ENCODE assay signal across 8 cellular contexts in the genomic region with DNA sequence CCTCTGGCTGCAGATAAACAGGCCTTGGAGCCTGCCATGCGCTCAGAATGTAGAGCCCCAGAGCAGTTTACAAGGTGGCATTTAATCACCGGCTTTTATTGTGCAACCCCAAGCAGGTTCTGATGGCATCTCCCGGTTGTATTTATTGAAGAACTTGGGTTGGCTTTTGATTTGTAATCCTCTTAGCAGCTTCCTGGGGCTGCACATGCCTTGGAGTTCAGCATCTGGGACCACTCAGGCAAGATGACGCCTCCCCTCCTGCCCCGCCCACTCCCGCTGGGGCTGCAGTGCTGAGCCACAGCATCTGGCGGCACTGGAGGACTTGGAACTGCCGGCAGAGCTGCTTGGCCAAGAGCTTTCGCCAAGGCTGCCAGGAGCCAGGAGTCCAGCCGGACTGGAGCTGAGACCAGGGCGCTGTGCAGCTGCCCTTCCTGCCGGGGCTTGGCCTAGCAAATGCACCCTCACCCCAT. TPM values are rescaled to one million over a fixed set of nuclear protein-coding genes. Genes with fewer than 3 reads are reported as not detected.
DNase-seq lines count a peak whose midpoint lies in the region; ATAC-seq and TF ChIP-seq lines count a peak whose summit lies in the region.

No MANE protein-coding gene starts in this region.

- H3K9me3 ChIP-seq in BLaER1 treated with 17β-estradiol and CSF1 and Interleukin-3, amounts not matched to agents 10 nM and 100 nM (replicated peaks in 1 of 11): no peaks in the 10 kb centered on the region

- peaks cover 0 to 16% (median 0%) of the 10 kb centered on the region in 11 experiments; a peak in 2 of 22 replicates for H3K36me3 ChIP-seq in BLaER1 treated with 17β-estradiol and CSF1 and Interleukin-3, amounts not matched to agents 10 nM and 100 nM

- H3K4me1 Mint-ChIP-seq in stimulated activated effector memory CD8-positive, alpha-beta T cell treated with anti-CD3 and anti-CD28 coated beads, Interleukin-12 subunit alpha, Interleukin-12 subunit beta, amount 100 ng/mL, for 72 hours: no peaks in the 10 kb centered on the region
- H3K4me1 Mint-ChIP-seq in endothelial cell (ENCODE audit: unreplicated experiment): peaks cover 5% of the 10 kb centered on the region

- H3K4me3 Mint-ChIP-seq in stimulated activated effector memory CD8-positive, alpha-beta T cell treated with anti-CD3 and anti-CD28 coated beads, Interleukin-12 subunit alpha, Interleukin-12 subunit beta, amount 100 ng/mL, for 72 hours: no peak overlapping the region
- no peak overlapping the region for H3K4me3 Mint-ChIP-seq in endothelial cell (ENCODE audit: unreplicated experiment)

- peak overlapping the region in 8 of 11 experiments; percentile 39 to 90 (median 82); a peak in 16 of 22 replicates for H3K9ac ChIP-seq in BLaER1 treated with 17β-estradiol and CSF1 and Interleukin-3, amounts not matched to agents 10 nM and 100 nM

- peak; percentile 96 for DNase-seq in NCI-H82 (lab: John Stamatoyannopoulos, UW)
- DNase-seq in fibroblast of the conjunctiva (ENCODE audit: low read depth): peak; percentile 89
- DNase-seq in nucleus accumbens (lab: John Stamatoyannopoulos, UW): peak in 52 of 56 donors; percentile 6 to 82 (median 53)
- no peak for DNase-seq in stimulated activated effector memory CD8-positive, alpha-beta T cell treated with anti-CD3 and anti-CD28 coated beads, Interleukin-12 subunit alpha, Interleukin-12 subunit beta, amount 100 ng/mL, for 72 hours (ENCODE audit: low spot score in 2 of 2)
- DNase-seq in endothelial cell (ENCODE audit: low spot score): no peak
- DNase-seq in GM10248 (ENCODE audit: extremely low spot score): no peak
- DNase-seq in KG1 (lab: John Stamatoyannopoulos, UW): no peak

- POLR2A ChIA-PET in GM10248 (lab: Yijun Ruan, JAX): no interaction called here

- TF ChIP-seq CTCF in endothelial cell (IDR thresholded peaks at IDR 0.05; ENCODE audit: unreplicated experiment) (no peak), GM10248 (IDR thresholded peaks at IDR 0.05; ENCODE audit: control extremely low read depth, extremely low read depth, low read depth, missing control alignments) (no peak)

- CTCF ChIA-PET in GM10248 (lab: Yijun Ruan, JAX): no interaction called here

- peaks cover 26% of the 10 kb centered on the region for H3K27me3 Mint-ChIP-seq in endothelial cell (ENCODE audit: unreplicated experiment)

- peak overlapping the region in 6 of 10 experiments; percentile 4 to 89 (median 32); a peak in 6 of 20 replicates for H3K4me3 ChIP-seq in BLaER1 treated with 17β-estradiol and CSF1 and Interleukin-3, amounts not matched to agents 10 nM and 100 nM

- H3K4me2 ChIP-seq in BLaER1 treated with 17β-estradiol and CSF1 and Interleukin-3, amounts not matched to agents 10 nM and 100 nM: peak overlapping the region; percentile 83 to 100 (median 99)

- H4K20me1 ChIP-seq in BLaER1 treated with 17β-estradiol and CSF1 and Interleukin-3, amounts not matched to agents 10 nM and 100 nM: peaks cover 0 to 98% (median 37%) of the 10 kb centered on the region in 11 experiments; a peak in 15 of 22 replicates

- H3K36me3 Mint-ChIP-seq in stimulated activated effector memory CD8-positive, alpha-beta T cell treated with anti-CD3 and anti-CD28 coated beads, Interleukin-12 subunit alpha, Interleukin-12 subunit beta, amount 100 ng/mL, for 72 hours: no peaks in the 10 kb centered on the region
- no peaks in the 10 kb centered on the region for H3K36me3 Mint-ChIP-seq in endothelial cell (ENCODE audit: low read depth, unreplicated experiment)

- peak overlapping the region in 8 of 11 experiments; percentile 3 to 82 (median 74); a peak in 14 of 22 replicates for H3K27ac ChIP-seq in BLaER1 treated with 17β-estradiol and CSF1 and Interleukin-3, amounts not matched to agents 10 nM and 100 nM

- H3K9me3 Mint-ChIP-seq in stimulated activated effector memory CD8-positive, alpha-beta T cell treated with anti-CD3 and anti-CD28 coated beads, Interleukin-12 subunit alpha, Interleukin-12 subunit beta, amount 100 ng/mL, for 72 hours: no peaks in the 10 kb centered on the region
- no peaks in the 10 kb centered on the region for H3K9me3 Mint-ChIP-seq in endothelial cell (ENCODE audit: unreplicated experiment)

- no peak overlapping the region for H3K27ac Mint-ChIP-seq in stimulated activated effector memory CD8-positive, alpha-beta T cell treated with anti-CD3 and anti-CD28 coated beads, Interleukin-12 subunit alpha, Interleukin-12 subunit beta, amount 100 ng/mL, for 72 hours
- H3K27ac Mint-ChIP-seq in endothelial cell (ENCODE audit: unreplicated experiment): no peak overlapping the region

- H3K27me3 ChIP-seq in BLaER1 treated with 17β-estradiol and CSF1 and Interleukin-3, amounts not matched to agents 10 nM and 100 nM: peaks cover 0 to 40% (median 0%) of the 10 kb centered on the region in 11 experiments; a peak in 9 of 22 replicates

- no peak for ATAC-seq in stimulated activated effector memory CD8-positive, alpha-beta T cell treated with anti-CD3 and anti-CD28 coated beads, Interleukin-12 subunit alpha, Interleukin-12 subunit beta, amount 100 ng/mL, for 72 hours

- H3K4me1 ChIP-seq in BLaER1 treated with 17β-estradiol and CSF1 and Interleukin-3, amounts not matched to agents 10 nM and 100 nM: peaks cover 78 to 100% (median 99%) of the 10 kb centered on the region in 10 experiments

RNA-seq across cellular contexts. Expression of gene HTRA3, which starts 5.3 kb away (rescaled TPM):
- 1.7 TPM for total RNA-seq in endothelial cell (ENCODE audit: unreplicated experiment)

Comparison
In these comparisons a context has a peak if more than half of its experiments do, and no peak if none do; other contexts are left out.
1. DNase-seq: peak in NCI-H82 (single experiment), fibroblast of the conjunctiva (single experiment) and nucleus accumbens (52 of 56); none in stimulated activated effector memory CD8-positive, alpha-beta T cell treated with anti-CD3 and anti-CD28 coated beads, Interleukin-12 subunit alpha, Interleukin-12 subunit beta, amount 100 ng/mL, for 72 hours (0 of 2), endothelial cell (single experiment), GM10248 (single experiment) and KG1 (single experiment).